Comparison of ENCODE assay signal across 13 cellular contexts in the genomic region with DNA sequence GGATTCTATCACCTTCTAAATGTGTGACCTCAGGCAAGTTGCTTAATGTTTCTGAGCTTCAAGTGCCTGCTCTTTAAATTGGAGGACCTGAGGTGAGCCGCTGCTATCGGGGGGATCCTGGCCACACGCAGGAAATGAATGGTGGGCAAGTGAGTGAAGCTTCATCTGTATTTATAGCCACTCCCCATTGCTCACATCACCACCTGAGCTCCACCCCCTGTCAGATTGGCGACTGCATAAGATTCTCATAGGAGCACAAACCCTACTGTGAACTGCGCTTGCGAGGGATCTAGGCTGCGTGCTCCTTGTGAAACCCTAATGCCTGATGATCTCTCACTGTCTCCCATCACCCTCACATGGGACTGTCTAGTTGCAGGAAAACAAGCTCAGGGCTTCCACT.
A peak's percentile ranks its signal among the peaks of the same experiment; 100 is the strongest.
DNase-seq lines count a peak whose midpoint lies in the region; ATAC-seq and TF ChIP-seq lines count a peak whose summit lies in the region.
"Had no signal": no experiment of that assay in that cellular context is flagged by ENCODE, and none has a peak within 500 bp of the region (broad histone marks: within the 10 kb centered on the region; RNA-seq: fewer than 3 reads in every experiment).

No MANE protein-coding gene starts in this region.

- H3K9me3 Mint-ChIP-seq in activated CD4-positive, alpha-beta memory T cell treated with anti-CD3 and anti-CD28 coated beads for 36 hours: no peaks in the 10 kb centered on the region

- peaks cover 73% of the 10 kb centered on the region for H3K4me1 Mint-ChIP-seq in activated CD4-positive, alpha-beta memory T cell treated with anti-CD3 and anti-CD28 coated beads for 36 hours (ENCODE audit: low read depth)

- no peak overlapping the region for H3K4me3 ChIP-seq in BLaER1 treated with 17β-estradiol and CSF1 and Interleukin-3, amounts not matched to agents 10 nM and 100 nM
- H3K4me3 ChIP-seq in esophagus muscularis mucosa (no peak overlapping the region), MM.1S (ENCODE audit: low read length) (no peak overlapping the region)
- H3K4me3 ChIP-seq: suprapubic skin had no signal

- peaks cover 15% of the 10 kb centered on the region for H3K27me3 Mint-ChIP-seq in activated CD4-positive, alpha-beta memory T cell treated with anti-CD3 and anti-CD28 coated beads for 36 hours

- CTCF ChIA-PET in activated CD4-positive, alpha-beta memory T cell treated with anti-CD3 and anti-CD28 coated beads for 36 hours (lab: Charles Lee): interaction anchor here (1.2 to 11.0 kb wide), 5 partner anchors 31 to 229 kb away, joined by 3 to 92 read pairs (median 6); no protein-coding TSS in a partner anchor

- 77% methylated on average over 7 of the region's 7 CpGs for WGBS in esophagus muscularis mucosa

- H2AFZ ChIP-seq in MM.1S (ENCODE audit: low read length): no peak overlapping the region

- no peak overlapping the region for H3K9ac ChIP-seq in BLaER1 treated with 17β-estradiol and CSF1 and Interleukin-3, amounts not matched to agents 10 nM and 100 nM
- H3K9ac ChIP-seq in MM.1S (ENCODE audit: low read length): no peak overlapping the region

- no peak for ATAC-seq in GM21423 (IDR thresholded peaks at IDR 0.05; ENCODE audit: unreplicated experiment)
- ATAC-seq: Panc1 had no signal

- peak; percentile 71 for DNase-seq in activated CD4-positive, alpha-beta memory T cell treated with anti-CD3 and anti-CD28 coated beads for 36 hours
- peak; percentile 64 for DNase-seq in esophagus muscularis mucosa (ENCODE audit: extremely low spot score)
- no peak for DNase-seq in middle frontal gyrus (ENCODE audit: extremely low spot score, low spot score)
- no peak for DNase-seq in MM.1S
- DNase-seq in GOT3 (lab: John Stamatoyannopoulos, UW): no peak
- DNase-seq: cerebellar nuclear complex, NCI-H510A treated with DMSO at 0.1 percent for 48 hours had no signal

- H3K4me2 ChIP-seq in BLaER1 treated with 17β-estradiol and CSF1 and Interleukin-3, amounts not matched to agents 10 nM and 100 nM: peak overlapping the region in 7 of 11 experiments; percentile 15 to 96 (median 92); a peak in 8 of 22 replicates
- no peak overlapping the region for H3K4me2 ChIP-seq in MM.1S (ENCODE audit: low read depth, low read length)

- H3K9me2 ChIP-seq in MM.1S (replicated peaks; ENCODE audit: insufficient read depth, low read length): no peaks in the 10 kb centered on the region

- H3K36me3 ChIP-seq in BLaER1 treated with 17β-estradiol and CSF1 and Interleukin-3, amounts not matched to agents 10 nM and 100 nM: no peaks in the 10 kb centered on the region
- H3K36me3 ChIP-seq in esophagus muscularis mucosa (no peaks in the 10 kb centered on the region), MM.1S (replicated peaks; ENCODE audit: insufficient read depth, low read length) (no peaks in the 10 kb centered on the region)
- H3K36me3 ChIP-seq: suprapubic skin had no signal

- H3K79me2 ChIP-seq in MM.1S (ENCODE audit: low read length): peaks cover 27% of the 10 kb centered on the region

- H3F3A ChIP-seq in MM.1S (ENCODE audit: insufficient read depth, low read length): peaks cover 42% of the 10 kb centered on the region

- H3K4me1 ChIP-seq in BLaER1 treated with 17β-estradiol and CSF1 and Interleukin-3, amounts not matched to agents 10 nM and 100 nM: peaks cover 42 to 60% (median 53%) of the 10 kb centered on the region in 10 experiments
- H3K4me1 ChIP-seq in esophagus muscularis mucosa (peaks cover 23 to 31% (median 26%) of the 10 kb centered on the region in 4 donors), MM.1S (ENCODE audit: low read length) (peaks cover 45% of the 10 kb centered on the region)

- no peaks in the 10 kb centered on the region for H3K27me3 ChIP-seq in BLaER1 treated with 17β-estradiol and CSF1 and Interleukin-3, amounts not matched to agents 10 nM and 100 nM
- peaks cover 0 to 38% (median 0%) of the 10 kb centered on the region in 4 donors for H3K27me3 ChIP-seq in esophagus muscularis mucosa
- H3K27me3 ChIP-seq in MM.1S (replicated peaks; ENCODE audit: insufficient read depth, low read length): no peaks in the 10 kb centered on the region

- peak overlapping the region; percentile 22 for H3K4me3 Mint-ChIP-seq in activated CD4-positive, alpha-beta memory T cell treated with anti-CD3 and anti-CD28 coated beads for 36 hours
- H3K4me3 Mint-ChIP-seq: B cell had no signal

- H3K27ac ChIP-seq in BLaER1 treated with 17β-estradiol and CSF1 and Interleukin-3, amounts not matched to agents 10 nM and 100 nM: no peak overlapping the region
- H3K27ac ChIP-seq in esophagus muscularis mucosa (replicated peaks in 1 of 4): no peak overlapping the region
- no peak overlapping the region for H3K27ac ChIP-seq in MM.1S (ENCODE audit: low read length)
- H3K27ac ChIP-seq: suprapubic skin had no signal

- H4K20me1 ChIP-seq in BLaER1 treated with 17β-estradiol and CSF1 and Interleukin-3, amounts not matched to agents 10 nM and 100 nM: no peaks in the 10 kb centered on the region
- no peaks in the 10 kb centered on the region for H4K20me1 ChIP-seq in MM.1S (ENCODE audit: insufficient read depth, low read length)

- TF ChIP-seq CTCF in esophagus muscularis mucosa (IDR thresholded peaks at IDR 0.05) (no peak), MM.1S (IDR thresholded peaks at IDR 0.05; ENCODE audit: low read length) (no peak)

- POLR2A ChIA-PET in activated CD4-positive, alpha-beta memory T cell treated with anti-CD3 and anti-CD28 coated beads for 36 hours (lab: Charles Lee): interaction anchor here (0.6 to 2.2 kb wide), 5 partner anchors 27 to 162 kb away, joined by 3 to 17 read pairs (median 6); no protein-coding TSS in a partner anchor

- TF ChIP-seq POLR2A in GM19193 (IDR thresholded peaks at IDR 0.05; ENCODE audit: extremely low read depth, insufficient read depth, insufficient read length) (peak; percentile 32), esophagus muscularis mucosa (IDR thresholded peaks at IDR 0.05; ENCODE audit: low read depth) (no peak)

- H3K27ac Mint-ChIP-seq in activated CD4-positive, alpha-beta memory T cell treated with anti-CD3 and anti-CD28 coated beads for 36 hours: no peak overlapping the region

- no peaks in the 10 kb centered on the region for H3K9me3 ChIP-seq in BLaER1 treated with 17β-estradiol and CSF1 and Interleukin-3, amounts not matched to agents 10 nM and 100 nM (replicated peaks in 1 of 11)
- no peaks in the 10 kb centered on the region for H3K9me3 ChIP-seq in esophagus muscularis mucosa
- H3K9me3 ChIP-seq in MM.1S (replicated peaks; ENCODE audit: insufficient read depth, low read length): no peaks in the 10 kb centered on the region
- H3K9me3 ChIP-seq: suprapubic skin had no signal

- intact Hi-C loops in activated CD4-positive, alpha-beta memory T cell treated with anti-CD3 and anti-CD28 coated beads for 36 hours (cut with micrococcal nuclease): loop anchor here (5.0 kb wide), 1 partner anchor 243 kb away; a partner anchor contains a TSS
- intact Hi-C loops in esophagus muscularis mucosa (cut with DNase I): loop anchor here (5.0 kb wide), 1 partner anchor 152 kb away; no protein-coding TSS in a partner anchor

- TF ChIP-seq EP300 in esophagus muscularis mucosa (IDR thresholded peaks at IDR 0.05): no peak

- no peaks in the 10 kb centered on the region for H3K36me3 Mint-ChIP-seq in activated CD4-positive, alpha-beta memory T cell treated with anti-CD3 and anti-CD28 coated beads for 36 hours

Comparison
In these comparisons a context has a peak if more than half of its experiments do, and no peak if none do; other contexts are left out.
1. DNase-seq: peak in activated CD4-positive, alpha-beta memory T cell treated with anti-CD3 and anti-CD28 coated beads for 36 hours (single experiment) and esophagus muscularis mucosa (single experiment); none in middle frontal gyrus (single experiment), MM.1S (single experiment) and GOT3 (single experiment).